In the genomic region with DNA sequence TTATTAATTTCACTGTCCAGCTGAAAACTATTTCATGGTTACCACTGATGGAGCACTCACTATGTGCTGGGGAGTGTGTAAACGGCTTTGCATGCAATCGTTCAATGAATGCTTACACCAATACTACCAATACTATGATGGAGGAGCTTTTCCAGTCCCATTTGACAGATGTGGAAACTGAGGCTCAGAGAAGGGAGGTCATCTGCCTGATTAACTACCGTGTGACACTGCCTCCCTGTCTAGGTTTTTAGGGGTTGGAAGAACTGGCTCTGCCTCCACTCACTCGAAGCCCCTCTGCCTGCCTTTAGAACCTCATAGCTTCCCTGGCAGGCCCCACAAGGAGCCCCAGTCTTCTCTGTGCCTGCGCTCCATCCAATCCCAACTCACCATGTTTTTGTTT, we compare ENCODE assay signal across 24 cellular contexts. TPM values are rescaled to one million over a fixed set of nuclear protein-coding genes. Genes with fewer than 3 reads are reported as not detected.
A peak's percentile ranks its signal among the peaks of the same experiment; 100 is the strongest.
DNase-seq lines count a peak whose midpoint lies in the region; ATAC-seq and TF ChIP-seq lines count a peak whose summit lies in the region.
"Had no signal": no experiment of that assay in that cellular context is flagged by ENCODE, and none has a peak within 500 bp of the region (broad histone marks: within the 10 kb centered on the region; RNA-seq: fewer than 3 reads in every experiment).

No MANE protein-coding gene starts in this region.

- no peak for TF ChIP-seq POLR2A in vagina (IDR thresholded peaks at IDR 0.05)

- intact Hi-C loops in vagina (cut with DNase I) = loop anchor here (5.0 kb wide), 1 partner anchor 70 kb away; no protein-coding TSS in a partner anchor

- no peak overlapping the region for H3K9ac ChIP-seq in HUES48 (ENCODE audit: low read depth, low read length)
- no peak overlapping the region for H3K9ac ChIP-seq in trophoblast cell (ENCODE audit: low read length)
- H3K9ac ChIP-seq: BLaER1 treated with 17β-estradiol and CSF1 and Interleukin-3, amounts not matched to agents 10 nM and 100 nM had no signal

- no peak overlapping the region for H4K8ac ChIP-seq in trophoblast cell (ENCODE audit: low read depth, low read length)

- no peak overlapping the region for H3K4ac ChIP-seq in trophoblast cell (ENCODE audit: low read depth, low read length)

- no peaks in the 10 kb centered on the region for H3K9me3 ChIP-seq in HUES48 (ENCODE audit: control insufficient read depth, insufficient read depth, low read length)
- no peaks in the 10 kb centered on the region for H3K9me3 ChIP-seq in T-helper 17 cell (ENCODE audit: control insufficient read depth, low read length, poor library complexity, severe bottlenecking)
- no peaks in the 10 kb centered on the region for H3K9me3 ChIP-seq in trophoblast cell (ENCODE audit: insufficient read depth, low read depth, low read length)
- no peaks in the 10 kb centered on the region for H3K9me3 ChIP-seq in vagina
- H3K9me3 ChIP-seq: BLaER1 treated with 17β-estradiol and CSF1 and Interleukin-3, amounts not matched to agents 10 nM and 100 nM; Caco-2; colonic mucosa had no signal

- H3K4me3 Mint-ChIP-seq in T-helper 17 cell (no peak overlapping the region), glutamatergic neuron (ENCODE audit: unreplicated experiment) (no peak overlapping the region)
- H3K4me3 Mint-ChIP-seq: activated naive CD4-positive, alpha-beta T cell treated with anti-CD3 and anti-CD28 coated beads, Interleukin-2, amount 50 U/mL, for 24 hours; memory B cell; stimulated activated memory B cell treated with anti-CD40 and anti-IgM and Interleukin-4, amounts not matched to agents 10 μg/mL and 1 μg/mL and 100 μg/mL, for 72 hours; type B pancreatic cell had no signal

- DNase-seq in T-helper 17 cell (no peak), glutamatergic neuron (no peak), trophoblast cell (no peak), vagina (ENCODE audit: extremely low spot score in 2 of 2) (no peak), COLO668 (lab: John Stamatoyannopoulos, UW; ENCODE audit: unreplicated experiment) (no peak), COR-L47 (lab: John Stamatoyannopoulos, UW) (no peak)
- DNase-seq: NCI-H1436 treated with DMSO at 0.1 percent for 48 hours had no signal

- H2AFZ ChIP-seq in trophoblast cell (ENCODE audit: insufficient read depth, low read length, poor library complexity) = no peak overlapping the region

- no CpG with 5 or more reads among the region's 5 CpGs for WGBS in trophoblast cell (ENCODE audit: extremely low coverage, insufficient coverage, insufficient read length)

- no peak overlapping the region for H3K23ac ChIP-seq in trophoblast cell (ENCODE audit: low read length)

- H3K18ac ChIP-seq in trophoblast cell (ENCODE audit: low read length) = no peak overlapping the region

- H3K36me3 Mint-ChIP-seq in T-helper 17 cell (ENCODE audit: low read depth) = peaks cover 4% of the 10 kb centered on the region
- peaks cover 9% of the 10 kb centered on the region for H3K36me3 Mint-ChIP-seq in glutamatergic neuron (ENCODE audit: unreplicated experiment)
- H3K36me3 Mint-ChIP-seq: activated naive CD4-positive, alpha-beta T cell treated with anti-CD3 and anti-CD28 coated beads, Interleukin-2, amount 50 U/mL, for 24 hours; memory B cell; stimulated activated memory B cell treated with anti-CD40 and anti-IgM and Interleukin-4, amounts not matched to agents 10 μg/mL and 1 μg/mL and 100 μg/mL, for 72 hours had no signal

- no peak overlapping the region for H3K4me3 ChIP-seq in HUES48 (ENCODE audit: low read depth, low read length)
- H3K4me3 ChIP-seq in trophoblast cell (ENCODE audit: low read depth, low read length) = no peak overlapping the region
- H3K4me3 ChIP-seq in vagina = no peak overlapping the region
- H3K4me3 ChIP-seq: BLaER1 treated with 17β-estradiol and CSF1 and Interleukin-3, amounts not matched to agents 10 nM and 100 nM; colonic mucosa had no signal

- no peak overlapping the region for H3K4me2 ChIP-seq in trophoblast cell (ENCODE audit: low read length)

- H3K27me3 Mint-ChIP-seq in T-helper 17 cell = peaks cover 63% of the 10 kb centered on the region
- H3K27me3 Mint-ChIP-seq in glutamatergic neuron (ENCODE audit: unreplicated experiment) = peaks cover 16% of the 10 kb centered on the region
- H3K27me3 Mint-ChIP-seq: type B pancreatic cell had no signal

- H3K4me1 Mint-ChIP-seq in T-helper 17 cell = peaks cover 7% of the 10 kb centered on the region
- H3K4me1 Mint-ChIP-seq in glutamatergic neuron (ENCODE audit: low read depth, unreplicated experiment) = peaks cover 39% of the 10 kb centered on the region

- H3K79me1 ChIP-seq in trophoblast cell (ENCODE audit: low read length) = peaks cover 16% of the 10 kb centered on the region

- H4K12ac ChIP-seq in trophoblast cell (ENCODE audit: low read depth, low read length) = no peak overlapping the region

- H2BK120ac ChIP-seq in trophoblast cell (ENCODE audit: insufficient read depth, low read length, poor library complexity) = no peak overlapping the region

- H3K9me3 Mint-ChIP-seq in glutamatergic neuron (ENCODE audit: unreplicated experiment) = peaks cover 20% of the 10 kb centered on the region
- H3K9me3 Mint-ChIP-seq: activated naive CD4-positive, alpha-beta T cell treated with anti-CD3 and anti-CD28 coated beads, Interleukin-2, amount 50 U/mL, for 24 hours; memory B cell; stimulated activated memory B cell treated with anti-CD40 and anti-IgM and Interleukin-4, amounts not matched to agents 10 μg/mL and 1 μg/mL and 100 μg/mL, for 72 hours; type B pancreatic cell had no signal

- peaks cover 5% of the 10 kb centered on the region for H3K79me2 ChIP-seq in trophoblast cell (ENCODE audit: control insufficient read depth, insufficient read depth, low read length, poor library complexity)

- peak overlapping the region; percentile 19 for H2AK5ac ChIP-seq in trophoblast cell (ENCODE audit: low read length)

- ATAC-seq in T-helper 17 cell = no peak
- ATAC-seq in HG02981 (IDR thresholded peaks at IDR 0.05; ENCODE audit: unreplicated experiment) = no peak

- H3K27me3 ChIP-seq in HUES48 (ENCODE audit: control insufficient read depth, insufficient read depth, low read length) (no peaks in the 10 kb centered on the region), trophoblast cell (ENCODE audit: insufficient read depth, low read length) (no peaks in the 10 kb centered on the region), vagina (no peaks in the 10 kb centered on the region)
- H3K27me3 ChIP-seq: colonic mucosa had no signal

- H3K27ac Mint-ChIP-seq in T-helper 17 cell = peak overlapping the region; percentile 37
- peak overlapping the region; percentile 88 for H3K27ac Mint-ChIP-seq in glutamatergic neuron (ENCODE audit: unreplicated experiment)
- H3K27ac Mint-ChIP-seq: memory B cell; stimulated activated memory B cell treated with anti-CD40 and anti-IgM and Interleukin-4, amounts not matched to agents 10 μg/mL and 1 μg/mL and 100 μg/mL, for 72 hours had no signal

- H3K36me3 ChIP-seq in HUES48 (ENCODE audit: control insufficient read depth, insufficient read depth, low read length) = peaks cover 67% of the 10 kb centered on the region
- H3K36me3 ChIP-seq in trophoblast cell (ENCODE audit: control insufficient read depth in 1 of 2, insufficient read depth in 2 of 2, low read length in 2 of 2) = peaks cover 10 to 12% of the 10 kb centered on the region in 2 experiments
- H3K36me3 ChIP-seq in vagina = no peaks in the 10 kb centered on the region
- H3K36me3 ChIP-seq: BLaER1 treated with 17β-estradiol and CSF1 and Interleukin-3, amounts not matched to agents 10 nM and 100 nM; colonic mucosa had no signal

- H2BK5ac ChIP-seq in trophoblast cell (ENCODE audit: low read depth, low read length, poor library complexity) = no peak overlapping the region

- peak overlapping the region; percentile 4 for H4K91ac ChIP-seq in trophoblast cell (ENCODE audit: low read depth, low read length)

- H3K4me1 ChIP-seq in HUES48 (ENCODE audit: control insufficient read depth, insufficient read depth, low read length) (peaks cover 25% of the 10 kb centered on the region), trophoblast cell (ENCODE audit: control insufficient read depth in 1 of 2, insufficient read depth in 2 of 2, low read length in 2 of 2) (peaks cover 21 to 28% of the 10 kb centered on the region in 2 experiments), vagina (peaks cover 10% of the 10 kb centered on the region)
- H3K4me1 ChIP-seq: Caco-2, colonic mucosa had no signal

- H3K14ac ChIP-seq in trophoblast cell (ENCODE audit: low read length) = no peak overlapping the region

- H2BK12ac ChIP-seq in trophoblast cell (ENCODE audit: low read length) = no peak overlapping the region

- H3K27ac ChIP-seq in HUES48 (ENCODE audit: low read depth, low read length) (peak overlapping the region; percentile 88), trophoblast cell (ENCODE audit: low read depth, low read length) (peak overlapping the region; percentile 7), vagina (no peak overlapping the region)
- H3K27ac ChIP-seq: BLaER1 treated with 17β-estradiol and CSF1 and Interleukin-3, amounts not matched to agents 10 nM and 100 nM; colonic mucosa; VCaP had no signal

- TF ChIP-seq CTCF in glutamatergic neuron (IDR thresholded peaks at IDR 0.05; ENCODE audit: partially characterized antibody, unreplicated experiment) = no peak
- no peak for TF ChIP-seq CTCF in vagina (IDR thresholded peaks at IDR 0.05)

RNA-seq across cellular contexts. Expression of a gene that starts 11.9 kb away (rescaled TPM):
- not detected for total RNA-seq in T-helper 17 cell
- total RNA-seq in glutamatergic neuron (ENCODE audit: unreplicated experiment) = 229 TPM
- 6.1 and 6.8 TPM in 2 replicates for polyA plus RNA-seq in trophoblast cell (2013)
- 3.7 TPM for total RNA-seq in vagina
- total RNA-seq: left lobe of liver, LHCN-M2, subcutaneous adipose tissue had no signal

RNA-seq across cellular contexts. Expression of a gene that starts 29.5 kb away (rescaled TPM):
- total RNA-seq in T-helper 17 cell (not detected), glutamatergic neuron (ENCODE audit: unreplicated experiment) (not detected), vagina (not detected)
- not detected in 2 replicates for polyA plus RNA-seq in trophoblast cell (2013)
- total RNA-seq: activated CD8-positive, alpha-beta memory T cell treated with anti-CD3 and anti-CD28 coated beads for 36 hours; Caco-2; epithelial cell of proximal tubule; H4; LHCN-M2; myocyte; subcutaneous adipose tissue had no signal

RNA-seq across cellular contexts. Expression of a gene that starts 55.0 kb away (rescaled TPM):
- total RNA-seq in T-helper 17 cell (1 to 10 TPM in 1 of 2 donors, under 1 TPM in 1; 0.45 to 1.4 TPM), glutamatergic neuron (ENCODE audit: unreplicated experiment) (3.8 TPM), vagina (not detected)
- 3.2 and 4.4 TPM in 2 replicates for polyA plus RNA-seq in trophoblast cell (2013)

Comparison
In these comparisons a context has a peak if more than half of its experiments do, and no peak if none do; other contexts are left out.
1. RNA of a gene that starts 11.9 kb away (total RNA-seq): 229 TPM in glutamatergic neuron (single experiment); 3.7 TPM in vagina (single experiment) and not detected in T-helper 17 cell; every median in the first group is over 10 times any median in the second.